In genomic region chr16:11462036-11462435, GRCh38 we compare ENCODE assay signal across 24 cellular contexts.
"Had no signal": no experiment of that assay in that cellular context is flagged by ENCODE, and none has a peak within 500 bp of the region (broad histone marks: within the 10 kb centered on the region; RNA-seq: fewer than 3 reads in every experiment).

No MANE protein-coding gene starts in this region.

- H3K9me3 ChIP-seq: heart right ventricle, left lung, left ventricle myocardium inferior, lower lobe of right lung, mucosa of descending colon had no signal

- H3K4me3 ChIP-seq: heart right ventricle, hepatocyte, left lung, left ventricle myocardium inferior, lower lobe of right lung, lung, mucosa of descending colon had no signal

- H3K79me2 ChIP-seq: hepatocyte had no signal

- H3K4me1 ChIP-seq: left lung, left ventricle myocardium inferior, lower lobe of right lung had no signal

- ATAC-seq: heart right ventricle, left cardiac atrium, left colon, left lobe of liver, left lung, left ventricle myocardium superior, lower lobe of right lung, mucosa of descending colon had no signal

- FAIRE-seq: islet of Langerhans, keratinocyte, kidney had no signal

- H3K36me3 ChIP-seq: heart right ventricle, left lung, left ventricle myocardium inferior, lower lobe of right lung had no signal

- H3K27me3 ChIP-seq: heart right ventricle, hepatocyte, left lung had no signal

- H3K27ac ChIP-seq: heart right ventricle, hepatocyte, left lung, left ventricle myocardium inferior, lower lobe of right lung had no signal

- DNase-seq: heart right ventricle, hippocampal formation, hypothalamus, immature natural killer cell, islet precursor cell, kidney, kidney glomerular epithelial cell, left cardiac atrium, left colon, left lung, left ventricle myocardium inferior, left ventricle myocardium superior, lower lobe of right lung, mammary epithelial cell, mesenchymal stem cell, mesendoderm, midbrain, mucosa of descending colon, naive B cell had no signal

- H3K4me2 ChIP-seq: hepatocyte had no signal

- H2AFZ ChIP-seq: hepatocyte had no signal
